In genomic region chr17:34622862-34623261, GRCh38 we compare ENCODE assay signal across 31 cellular contexts. TPM values are rescaled to one million over a fixed set of nuclear protein-coding genes. Genes with fewer than 3 reads are reported as not detected.
DNase-seq lines count a peak whose midpoint lies in the region; ATAC-seq, FAIRE-seq and TF ChIP-seq lines count a peak whose summit lies in the region.
"Had no signal": no experiment of that assay in that cellular context is flagged by ENCODE, and none has a peak within 500 bp of the region (broad histone marks: within the 10 kb centered on the region; RNA-seq: fewer than 3 reads in every experiment).

No MANE protein-coding gene starts in this region.

- peak overlapping the region; percentile 19 for H2BK15ac ChIP-seq in neuronal stem cell (ENCODE audit: low read length)

- FAIRE-seq in K562 (lab: Jason Lieb, UNC): no peak
- FAIRE-seq: A204.1, GM12878, GM12892, GM18507 had no signal

- no peak overlapping the region for H3K18ac ChIP-seq in neuronal stem cell (ENCODE audit: low read length)

- H3K4me3 Mint-ChIP-seq in glutamatergic neuron (ENCODE audit: unreplicated experiment): peak overlapping the region; percentile 8
- no peak overlapping the region for H3K4me3 Mint-ChIP-seq in chondrocyte (ENCODE audit: unreplicated experiment)
- H3K4me3 Mint-ChIP-seq: CD14-positive monocyte; CD4-positive, alpha-beta memory T cell; CD4-positive, CD25-positive, alpha-beta regulatory T cell; CD8-positive, alpha-beta memory T cell had no signal

- H4K8ac ChIP-seq in neuronal stem cell (ENCODE audit: low read depth, low read length): no peak overlapping the region

- no TSS peak for BruUV-seq in K562 (replicated peaks; lab: Mats Ljungman, UMichigan)

- H3K36me3 Mint-ChIP-seq in glutamatergic neuron (ENCODE audit: unreplicated experiment) (peaks cover 8% of the 10 kb centered on the region), chondrocyte (ENCODE audit: low read depth) (no peaks in the 10 kb centered on the region)
- H3K36me3 Mint-ChIP-seq: CD14-positive monocyte; CD4-positive, alpha-beta memory T cell; CD4-positive, CD25-positive, alpha-beta regulatory T cell; CD8-positive, alpha-beta memory T cell had no signal

- in situ Hi-C loops in K562 (cut with MboI): no loop called here

- H3K36me3 ChIP-seq in K562 (ENCODE audit: control insufficient read depth, insufficient read depth, low read length): no peaks in the 10 kb centered on the region
- H3K36me3 ChIP-seq in neuronal stem cell (replicated peaks in 1 of 2; ENCODE audit: control insufficient read depth in 2 of 2, insufficient read depth in 2 of 2, low read length in 2 of 2): no peaks in the 10 kb centered on the region
- H3K36me3 ChIP-seq in thyroid gland: no peaks in the 10 kb centered on the region
- H3K36me3 ChIP-seq: BE2C, BLaER1 had no signal

- H3K27me3 Mint-ChIP-seq in glutamatergic neuron (ENCODE audit: unreplicated experiment): peaks cover 20% of the 10 kb centered on the region
- peaks cover 15% of the 10 kb centered on the region for H3K27me3 Mint-ChIP-seq in chondrocyte (ENCODE audit: low read depth)

- peak overlapping the region; percentile 56 for H2BK5ac ChIP-seq in neuronal stem cell (ENCODE audit: low read length)

- no peak overlapping the region for H4K91ac ChIP-seq in neuronal stem cell (ENCODE audit: low read depth, low read length, poor library complexity)

- no peak overlapping the region for H3K23ac ChIP-seq in neuronal stem cell (ENCODE audit: low read depth, low read length, poor library complexity)

- H3K4me1 Mint-ChIP-seq in glutamatergic neuron (ENCODE audit: low read depth, unreplicated experiment) (peaks cover 61% of the 10 kb centered on the region), chondrocyte (ENCODE audit: low read depth) (no peaks in the 10 kb centered on the region)
- H3K4me1 Mint-ChIP-seq: CD14-positive monocyte had no signal

- H3K4me3 ChIP-seq in K562 (no peak overlapping the region), neuronal stem cell (ENCODE audit: low read length in 2 of 2) (no peak overlapping the region), thyroid gland (replicated peaks in 1 of 3) (no peak overlapping the region)
- H3K4me3 ChIP-seq: BLaER1, GM12878 had no signal

- H3K9me1 ChIP-seq in K562 (ENCODE audit: control insufficient read depth, insufficient read depth, low read length): no peaks in the 10 kb centered on the region

- H3K4me2 ChIP-seq in K562 (ENCODE audit: insufficient read depth, low read length) (no peak overlapping the region), neuronal stem cell (ENCODE audit: insufficient read depth, low read length, poor library complexity, severe bottlenecking) (no peak overlapping the region)
- H3K4me2 ChIP-seq: BLaER1 had no signal

- no peak overlapping the region for H3K4ac ChIP-seq in neuronal stem cell (ENCODE audit: low read length)

- H3K14ac ChIP-seq in neuronal stem cell (ENCODE audit: low read length): no peak overlapping the region

- no peaks in the 10 kb centered on the region for H3K79me1 ChIP-seq in neuronal stem cell (ENCODE audit: low read depth, low read length)

- H3K9ac ChIP-seq in K562 (ENCODE audit: insufficient read depth in 1 of 2, low read depth in 2 of 2, low read length in 2 of 2) (no peak overlapping the region), neuronal stem cell (ENCODE audit: low read depth, low read length, poor library complexity) (no peak overlapping the region)
- H3K9ac ChIP-seq: BLaER1 had no signal

- CTCF ChIA-PET in K562 (lab: Yijun Ruan, JAX; ENCODE audit: low intra/inter-chr PET ratio): no interaction called here

- POLR2A ChIA-PET in K562 (lab: Yijun Ruan, JAX): no interaction called here

- peaks cover 0 to 7% of the 10 kb centered on the region in 2 experiments; a peak in 2 of 5 replicates for H3K4me1 ChIP-seq in K562 (replicated peaks in 1 of 2; ENCODE audit: control insufficient read depth in 2 of 2, insufficient read depth in 2 of 2, low read length in 2 of 2)
- H3K4me1 ChIP-seq in neuronal stem cell (ENCODE audit: control insufficient read depth in 2 of 2, insufficient read depth in 1 of 2, low read depth in 1 of 2, low read length in 2 of 2): peaks cover 0 to 16% of the 10 kb centered on the region in 2 donors
- peaks cover 0 to 4% of the 10 kb centered on the region in 2 donors for H3K4me1 ChIP-seq in thyroid gland

- peaks cover 26% of the 10 kb centered on the region for H3K9me3 Mint-ChIP-seq in glutamatergic neuron (ENCODE audit: unreplicated experiment)
- H3K9me3 Mint-ChIP-seq in chondrocyte (ENCODE audit: low read depth): no peaks in the 10 kb centered on the region
- H3K9me3 Mint-ChIP-seq: CD4-positive, alpha-beta memory T cell; CD4-positive, CD25-positive, alpha-beta regulatory T cell; CD8-positive, alpha-beta memory T cell had no signal

- H3K9me3 ChIP-seq in K562 (replicated peaks; ENCODE audit: control insufficient read depth, insufficient read depth, low read depth, low read length) (no peaks in the 10 kb centered on the region), neuronal stem cell (replicated peaks in 1 of 2; ENCODE audit: control insufficient read depth in 2 of 2, insufficient read depth in 1 of 2, low read depth in 1 of 2, low read length in 2 of 2) (no peaks in the 10 kb centered on the region), thyroid gland (no peaks in the 10 kb centered on the region)
- H3K9me3 ChIP-seq: BE2C, BLaER1 had no signal

- H3K27ac ChIP-seq in K562 (ENCODE audit: extremely low read depth, low read depth, low read length): no peak overlapping the region
- no peak overlapping the region for H3K27ac ChIP-seq in neuronal stem cell (replicated peaks; ENCODE audit: low read length)
- H3K27ac ChIP-seq in thyroid gland: no peak overlapping the region
- H3K27ac ChIP-seq: BLaER1 had no signal

- no peak overlapping the region for H2BK12ac ChIP-seq in neuronal stem cell (ENCODE audit: low read length)

- ATAC-seq in K562 (no peak), HG03039 (IDR thresholded peaks at IDR 0.05; ENCODE audit: unreplicated experiment) (no peak)
- ATAC-seq: GM12878 had no signal

- TF ChIP-seq POLR2A in K562 (conservative IDR thresholded peaks at IDR 0.05) (no peak), thyroid gland (IDR thresholded peaks at IDR 0.05) (no peak)

- TF ChIP-seq RAD21 in K562 (CRISPR knock-in tag; conservative IDR thresholded peaks at IDR 0.05 in 1 of 2, IDR thresholded peaks at IDR 0.05 in 1 of 2): no peak

- WGBS in K562 (ENCODE audit: insufficient coverage, low coverage, missing lambda C conversion rate): 0% methylated on average over 5 of the region's 5 CpGs
- no CpG with 5 or more reads among the region's 5 CpGs for WGBS in neuronal stem cell (ENCODE audit: extremely low coverage in 2 of 2, insufficient read length in 2 of 2, insufficient replicate concordance in 1 of 2), 2 donors
- WGBS in thyroid gland, 2 donors: 75 to 94% methylated on average over 5 of the region's 5 CpGs

- H2AFZ ChIP-seq in K562 (ENCODE audit: low read depth, low read length) (no peak overlapping the region), neuronal stem cell (ENCODE audit: low read length) (no peak overlapping the region)

- H3K27me3 ChIP-seq in K562 (ENCODE audit: control insufficient read depth in 2 of 2, insufficient read depth in 2 of 2, low read length in 2 of 2) (peaks cover 3 to 23% of the 10 kb centered on the region in 2 experiments; a peak in 4 of 5 replicates), neuronal stem cell (ENCODE audit: control insufficient read depth in 3 of 3, insufficient read depth in 3 of 3, low read depth in 1 of 3, low read length in 3 of 3) (peaks cover 0 to 9% (median 0%) of the 10 kb centered on the region in 3 experiments), thyroid gland (peaks cover 10% of the 10 kb centered on the region)
- H3K27me3 ChIP-seq: BE2C had no signal

- DNase-seq in K562 (ENCODE audit: extremely low read depth in 1 of 4, low spot score in 3 of 4) (no peak), glutamatergic neuron (no peak), neuronal stem cell (ENCODE audit: low spot score) (no peak), chondrocyte (ENCODE audit: low spot score) (no peak), thyroid gland (no peak)
- DNase-seq in stimulated activated CD4-positive, alpha-beta T cell treated with anti-CD3 and anti-CD28 coated beads, Interleukin-12 subunit alpha, Interleukin-12 subunit beta, amount 100 ng/mL, for 4 hours: no peak
- DNase-seq: 8988T; ACHN; C1 segment of cervical spinal cord; CD4-positive, alpha-beta memory T cell; CD4-positive, CD25-positive, alpha-beta regulatory T cell; CD8-positive, alpha-beta memory T cell; COR-L47; DMS 273 treated with DMSO at 0.1 percent for 48 hours; DMS153; DMS53; DMS79; DND-41; EL; GDM1 had no signal

- no peak overlapping the region for H2BK120ac ChIP-seq in neuronal stem cell (ENCODE audit: low read depth, low read length)

- H4K20me1 ChIP-seq in K562 (replicated peaks; ENCODE audit: control insufficient read depth, insufficient read depth, low read length): 0 out of 2 replicates have a peak, but pooled peaks cover 4% of the 10 kb centered on the region
- H4K20me1 ChIP-seq: BLaER1 had no signal

- TF ChIP-seq CTCF in K562 (IDR thresholded peaks at IDR 0.05 in 2 of 3, conservative IDR thresholded peaks at IDR 0.05 in 1 of 3; ENCODE audit: insufficient read depth in 2 of 3, low read depth in 1 of 3, low read length in 3 of 3): no peak
- no peak for TF ChIP-seq CTCF in glutamatergic neuron (IDR thresholded peaks at IDR 0.05; ENCODE audit: partially characterized antibody, unreplicated experiment)
- TF ChIP-seq CTCF in chondrocyte (IDR thresholded peaks at IDR 0.05): no peak
- no peak for TF ChIP-seq CTCF in thyroid gland (IDR thresholded peaks at IDR 0.05)

- no peaks in the 10 kb centered on the region for H3K79me2 ChIP-seq in K562 (ENCODE audit: control insufficient read depth, insufficient read depth, low read length)

- no peak for TF ChIP-seq EP300 in K562 (IDR thresholded peaks at IDR 0.05; ENCODE audit: low read length)

- H2AK5ac ChIP-seq in neuronal stem cell (ENCODE audit: low read depth, low read length): peak overlapping the region; percentile 92

- intact Hi-C loops in K562 (cut with micrococcal nuclease): no loop called here
- intact Hi-C loops in thyroid gland (cut with DNase I): no loop called here

- peak overlapping the region; percentile 78 for H3K27ac Mint-ChIP-seq in glutamatergic neuron (ENCODE audit: unreplicated experiment)
- H3K27ac Mint-ChIP-seq in chondrocyte (ENCODE audit: unreplicated experiment): no peak overlapping the region
- H3K27ac Mint-ChIP-seq: CD4-positive, alpha-beta memory T cell; CD4-positive, CD25-positive, alpha-beta regulatory T cell; CD8-positive, alpha-beta memory T cell had no signal

RNA-seq across cellular contexts. Expression of gene TMEM132E, which starts 43.5 kb away (rescaled TPM):
- total RNA-seq in K562 (2011; cell fraction: chromatin; rRNA removed; ENCODE audit: low replicate concordance): not detected in 2 replicates
- not detected in 2 replicates for total RNA-seq in K562 (2011; cell fraction: nucleolus; rRNA removed)
- total RNA-seq in K562 (2011; cell fraction: nucleoplasm; rRNA removed): not detected in 2 replicates
- total RNA-seq in K562 (2014; rRNA removed): not detected in 2 replicates
- not detected in 2 replicates for total RNA-seq in K562 (2014; rRNA removed; fragmentation: Illumina TruSeq; extraction: Trizol)
- not detected in 2 replicates for total RNA-seq in K562 (2015; rRNA removed; fragmentation: Illumina TruSeq; extraction: Trizol)
- not detected in 2 replicates for total RNA-seq in K562 (2021)
- polyA plus RNA-seq in K562 (2011; rRNA removed): not detected in 2 replicates
- polyA plus RNA-seq in K562 (2011; cell fraction: cytosol; rRNA removed): not detected in 2 replicates
- not detected in 2 replicates for polyA plus RNA-seq in K562 (2011; cell fraction: nucleus; rRNA removed)
- polyA plus RNA-seq in K562 (2012): not detected in 2 replicates
- polyA plus RNA-seq in K562 (2014; fragmentation: Illumina TruSeq; extraction: Trizol): not detected in 2 replicates
- polyA plus RNA-seq in K562 (2014; fragmentation: Nextera tagmentation; extraction: Ambion mirVana): not detected
- polyA plus RNA-seq in K562 (2014; rRNA removed): not detected in 2 replicates
- polyA minus RNA-seq in K562 (2011; rRNA and poly(A)+ RNA removed): not detected in 2 replicates
- polyA minus RNA-seq in K562 (2011; cell fraction: cytosol; rRNA and poly(A)+ RNA removed): not detected in 2 replicates
- not detected in 2 replicates for polyA minus RNA-seq in K562 (2011; cell fraction: nucleus; rRNA and poly(A)+ RNA removed)
- 93.6 TPM for total RNA-seq in glutamatergic neuron (ENCODE audit: unreplicated experiment)
- polyA plus RNA-seq in neuronal stem cell (2013, experiment 1 of 2): 0.29 TPM
- 0.25 TPM for polyA plus RNA-seq in neuronal stem cell (2013, experiment 2 of 2)
- total RNA-seq in chondrocyte: 0.19 to 0.36 TPM (median 0.20 TPM) in 3 replicates
- under 1 TPM in 2 of 4 donors, not detected in 2; 0.11 to 0.13 TPM for total RNA-seq in thyroid gland
- total RNA-seq: CD4-positive, CD25-positive, alpha-beta regulatory T cell; CD8-positive, alpha-beta memory T cell; Daoy; G401; GM12878 had no signal
- polyA plus RNA-seq: AG04450, CD14-positive monocyte, GM12878 had no signal

Comparison
In these comparisons a context has a peak if more than half of its experiments do, and no peak if none do; other contexts are left out.
1. RNA of gene TMEM132E, which starts 43.5 kb away (total RNA-seq): 93.6 TPM in glutamatergic neuron (single experiment); 0.19 to 0.36 TPM in chondrocyte, 0.11 to 0.13 TPM in thyroid gland and not detected in K562; every median in the first group is over 10 times any median in the second.